Comparison of ENCODE assay signal across 11 cellular contexts in the genomic region with DNA sequence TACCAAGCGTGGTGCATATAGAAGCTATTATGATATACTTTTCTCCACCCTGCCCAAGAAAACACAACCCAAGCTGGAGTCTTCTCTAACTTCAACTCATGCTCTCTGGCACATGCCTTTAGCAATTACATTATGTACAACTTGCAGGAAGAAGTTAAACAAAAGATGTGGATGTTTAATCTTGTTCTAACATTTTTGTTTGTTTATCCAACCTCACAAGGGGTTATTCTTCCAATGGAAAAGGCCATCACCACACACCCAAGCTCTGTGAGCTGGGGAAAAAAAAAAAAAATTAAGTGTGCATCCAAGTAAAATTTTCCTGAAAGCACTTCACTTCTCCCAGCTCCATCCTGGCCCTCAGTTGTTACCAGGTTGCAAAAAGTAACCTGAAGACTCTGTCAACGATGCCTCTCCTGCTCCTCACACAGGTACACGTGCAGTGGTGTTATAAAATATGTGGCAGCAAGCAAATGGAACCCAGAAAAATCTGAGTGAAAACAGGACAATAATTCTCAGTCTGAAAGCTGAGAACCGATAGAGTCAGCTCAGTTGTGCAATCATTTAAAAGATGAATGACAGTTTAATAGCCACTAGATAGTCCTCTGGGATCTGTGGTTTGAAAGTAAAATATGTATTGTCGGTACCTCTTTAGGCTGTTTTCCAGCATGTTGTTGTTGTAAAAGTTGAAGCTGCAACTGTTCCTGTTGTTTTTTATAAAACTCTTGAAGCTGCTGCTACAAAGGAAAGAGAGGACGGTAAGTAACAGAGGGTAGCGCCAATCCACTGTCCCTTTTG.
DNase-seq lines count a peak whose midpoint lies in the region; ATAC-seq and TF ChIP-seq lines count a peak whose summit lies in the region.
"Had no signal": no experiment of that assay in that cellular context is flagged by ENCODE, and none has a peak within 500 bp of the region (broad histone marks: within the 10 kb centered on the region; RNA-seq: fewer than 3 reads in every experiment).

No MANE protein-coding gene starts in this region.

- H3K36me3 ChIP-seq in heart right ventricle, result peaks cover 0 to 63% (median 7%) of the 10 kb centered on the region in 9 donors
- H3K36me3 ChIP-seq in vagina, result no peaks in the 10 kb centered on the region
- no peaks in the 10 kb centered on the region for H3K36me3 ChIP-seq in BE2C

- ATAC-seq in heart right ventricle (no peak), Right ventricle myocardium superior (ENCODE audit: poor library complexity) (no peak)
- no peak for ATAC-seq in activated CD8-positive, alpha-beta T cell treated with anti-CD3 and anti-CD28 coated beads, Interleukin-2, amount 10 ng/mL, durations not matched to agents 7 days and 5 days
- ATAC-seq: WTC11 had no signal

- POLR2A ChIA-PET in activated CD8-positive, alpha-beta T cell treated with anti-CD3 and anti-CD28 coated beads, Interleukin-2, amount 10 ng/mL, durations not matched to agents 7 days and 5 days (lab: Charles Lee), result interaction anchor here (1.2 to 4.6 kb wide), 2 partner anchors 11 to 16 kb away, joined by 3 to 38 read pairs; no protein-coding TSS in a partner anchor

- H3K4me1 ChIP-seq in heart right ventricle (peaks cover 21 to 100% (median 96%) of the 10 kb centered on the region in 9 donors), vagina (peaks cover 86% of the 10 kb centered on the region), BE2C (peaks cover 11% of the 10 kb centered on the region)

- TF ChIP-seq POLR2A in vagina (IDR thresholded peaks at IDR 0.05), result no peak

- H3K4me1 Mint-ChIP-seq in activated CD8-positive, alpha-beta T cell treated with anti-CD3 and anti-CD28 coated beads, Interleukin-2, amount 10 ng/mL, durations not matched to agents 7 days and 5 days (ENCODE audit: low read depth), result peaks cover 98% of the 10 kb centered on the region
- peaks cover 70% of the 10 kb centered on the region for H3K4me1 Mint-ChIP-seq in activated T-helper 1 cell treated with anti-CD3 and anti-CD28 coated beads, Interleukin-12 subunit alpha, Interleukin-12 subunit beta, Interleukin-2, Interleukin-4 antibody, amounts not matched to agents 30 ng/mL and 10 ng/mL and 1 ng/mL, durations not matched to agents 14 hours and 24 hours and 36 hours (ENCODE audit: low read depth)

- H3K4me3 ChIP-seq in heart right ventricle (no peak overlapping the region), vagina (no peak overlapping the region), BE2C (ENCODE audit: low read depth, low read length) (no peak overlapping the region)

- intact Hi-C loops in heart right ventricle (cut with DNase I) (loop anchor here in 2 of 10 donors (5.0 kb wide), 2 partner anchors 40 to 80 kb away; no protein-coding TSS in a partner anchor), Right ventricle myocardium superior (cut with DNase I) (no loop called here), vagina (cut with DNase I) (no loop called here)
- intact Hi-C loops in activated T-helper 1 cell treated with anti-CD3 and anti-CD28 coated beads, Interleukin-12 subunit alpha, Interleukin-12 subunit beta, Interleukin-2, Interleukin-4 antibody, amounts not matched to agents 30 ng/mL and 10 ng/mL and 1 ng/mL, durations not matched to agents 14 hours and 24 hours and 36 hours (cut with micrococcal nuclease), result no loop called here

- no peaks in the 10 kb centered on the region for H3K27me3 ChIP-seq in heart right ventricle
- no peaks in the 10 kb centered on the region for H3K27me3 ChIP-seq in layer of hippocampus (ENCODE audit: control insufficient read depth, insufficient read depth, low read length)
- no peaks in the 10 kb centered on the region for H3K27me3 ChIP-seq in vagina
- no peaks in the 10 kb centered on the region for H3K27me3 ChIP-seq in BE2C

- H3K27me3 Mint-ChIP-seq in activated CD8-positive, alpha-beta T cell treated with anti-CD3 and anti-CD28 coated beads, Interleukin-2, amount 10 ng/mL, durations not matched to agents 7 days and 5 days (ENCODE audit: low read depth), result no peaks in the 10 kb centered on the region
- H3K27me3 Mint-ChIP-seq in activated T-helper 1 cell treated with anti-CD3 and anti-CD28 coated beads, Interleukin-12 subunit alpha, Interleukin-12 subunit beta, Interleukin-2, Interleukin-4 antibody, amounts not matched to agents 30 ng/mL and 10 ng/mL and 1 ng/mL, durations not matched to agents 14 hours and 24 hours and 36 hours (ENCODE audit: insufficient read depth), result peaks cover 5% of the 10 kb centered on the region

- no peaks in the 10 kb centered on the region for H3K9me3 Mint-ChIP-seq in activated CD8-positive, alpha-beta T cell treated with anti-CD3 and anti-CD28 coated beads, Interleukin-2, amount 10 ng/mL, durations not matched to agents 7 days and 5 days (ENCODE audit: insufficient read depth)
- H3K9me3 Mint-ChIP-seq in activated T-helper 1 cell treated with anti-CD3 and anti-CD28 coated beads, Interleukin-12 subunit alpha, Interleukin-12 subunit beta, Interleukin-2, Interleukin-4 antibody, amounts not matched to agents 30 ng/mL and 10 ng/mL and 1 ng/mL, durations not matched to agents 14 hours and 24 hours and 36 hours, result no peaks in the 10 kb centered on the region
- H3K9me3 Mint-ChIP-seq: WTC11 had no signal

- H3K36me3 Mint-ChIP-seq in activated CD8-positive, alpha-beta T cell treated with anti-CD3 and anti-CD28 coated beads, Interleukin-2, amount 10 ng/mL, durations not matched to agents 7 days and 5 days (ENCODE audit: low read depth), result peaks cover 82% of the 10 kb centered on the region
- H3K36me3 Mint-ChIP-seq in activated T-helper 1 cell treated with anti-CD3 and anti-CD28 coated beads, Interleukin-12 subunit alpha, Interleukin-12 subunit beta, Interleukin-2, Interleukin-4 antibody, amounts not matched to agents 30 ng/mL and 10 ng/mL and 1 ng/mL, durations not matched to agents 14 hours and 24 hours and 36 hours (ENCODE audit: low read depth), result peaks cover 63% of the 10 kb centered on the region
- H3K36me3 Mint-ChIP-seq: WTC11 had no signal

- peak overlapping the region; percentile 70 for H3K27ac Mint-ChIP-seq in activated CD8-positive, alpha-beta T cell treated with anti-CD3 and anti-CD28 coated beads, Interleukin-2, amount 10 ng/mL, durations not matched to agents 7 days and 5 days
- H3K27ac Mint-ChIP-seq in activated T-helper 1 cell treated with anti-CD3 and anti-CD28 coated beads, Interleukin-12 subunit alpha, Interleukin-12 subunit beta, Interleukin-2, Interleukin-4 antibody, amounts not matched to agents 30 ng/mL and 10 ng/mL and 1 ng/mL, durations not matched to agents 14 hours and 24 hours and 36 hours, result no peak overlapping the region
- H3K27ac Mint-ChIP-seq: WTC11 had no signal

- no peak for DNase-seq in heart right ventricle
- DNase-seq in Right ventricle myocardium superior, result no peak
- no peak for DNase-seq in activated CD8-positive, alpha-beta T cell treated with anti-CD3 and anti-CD28 coated beads, Interleukin-2, amount 10 ng/mL, durations not matched to agents 7 days and 5 days
- DNase-seq in vagina (ENCODE audit: extremely low spot score in 2 of 2), result no peak
- no peak for DNase-seq in activated T-helper 1 cell treated with anti-CD3 and anti-CD28 coated beads, Interleukin-12 subunit alpha, Interleukin-12 subunit beta, Interleukin-2, Interleukin-4 antibody, amounts not matched to agents 30 ng/mL and 10 ng/mL and 1 ng/mL, durations not matched to agents 14 hours and 24 hours and 36 hours (ENCODE audit: low spot score)
- no peak for DNase-seq in NAMALWA (ENCODE audit: low spot score)
- no peak for DNase-seq in BE2C
- DNase-seq: Caco-2; stimulated activated CD4-positive, alpha-beta T cell treated with anti-CD3 and anti-CD28 coated beads, Interleukin-2, amount 100 ng/mL, for 24 hours had no signal

- H3K27ac ChIP-seq in heart right ventricle (peak overlapping the region in 9 of 10 donors; percentile 18 to 96 (median 57)), layer of hippocampus (ENCODE audit: low read depth, low read length) (peak overlapping the region; percentile 79), vagina (peak overlapping the region; percentile 55)

- H3K9me3 ChIP-seq in heart right ventricle (no peaks in the 10 kb centered on the region), vagina (no peaks in the 10 kb centered on the region), BE2C (no peaks in the 10 kb centered on the region)
- H3K9me3 ChIP-seq: Caco-2 had no signal

- 56 to 64% methylated on average over 7 of the region's 7 CpGs for WGBS in heart right ventricle, 2 donors

- TF ChIP-seq CTCF in heart right ventricle (IDR thresholded peaks at IDR 0.05) (no peak), vagina (IDR thresholded peaks at IDR 0.05) (no peak), BE2C (IDR thresholded peaks at IDR 0.05; ENCODE audit: low read depth, low read length) (no peak)

- CTCF ChIA-PET in activated CD8-positive, alpha-beta T cell treated with anti-CD3 and anti-CD28 coated beads, Interleukin-2, amount 10 ng/mL, durations not matched to agents 7 days and 5 days (lab: Charles Lee), result interaction anchor here (0.8 to 6.5 kb wide), 3 partner anchors 11 to 76 kb away, joined by 3 to 53 read pairs (median 26); no protein-coding TSS in a partner anchor

- H3K4me3 Mint-ChIP-seq in activated CD8-positive, alpha-beta T cell treated with anti-CD3 and anti-CD28 coated beads, Interleukin-2, amount 10 ng/mL, durations not matched to agents 7 days and 5 days, result no peak overlapping the region
- H3K4me3 Mint-ChIP-seq in activated T-helper 1 cell treated with anti-CD3 and anti-CD28 coated beads, Interleukin-12 subunit alpha, Interleukin-12 subunit beta, Interleukin-2, Interleukin-4 antibody, amounts not matched to agents 30 ng/mL and 10 ng/mL and 1 ng/mL, durations not matched to agents 14 hours and 24 hours and 36 hours, result no peak overlapping the region
- H3K4me3 Mint-ChIP-seq: WTC11 had no signal
